Comparison of ENCODE assay signal across 1 cellular context in the genomic region with DNA sequence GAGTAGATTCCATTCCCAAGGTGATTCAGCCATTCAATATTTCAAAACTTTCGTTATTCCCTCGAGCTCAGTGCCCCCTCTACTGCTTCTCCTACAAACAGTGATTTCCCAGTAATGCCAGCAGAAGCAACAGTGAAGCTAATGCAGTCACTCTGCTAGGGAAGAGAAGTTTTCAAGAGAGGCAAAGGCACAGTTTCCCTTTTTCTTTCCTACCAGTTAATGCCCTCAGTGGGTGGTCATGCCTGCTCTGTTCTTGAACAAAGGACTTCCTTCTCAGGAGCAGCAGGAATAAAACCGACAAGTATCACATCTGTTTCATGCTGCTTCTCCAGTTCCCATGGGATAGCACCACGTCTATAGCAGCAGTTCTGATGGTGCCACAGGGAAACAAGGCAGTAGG.
A peak's percentile ranks its signal among the peaks of the same experiment; 100 is the strongest.
TF ChIP-seq lines count a peak whose summit lies in the region.

No MANE protein-coding gene starts in this region.

TF ChIP-seq in IMR-90, 13 proteins besides CTCF, POLR2A, EP300 and RAD21 (continued from another document):
- TF ChIP-seq MAZ (IDR thresholded peaks at IDR 0.05; ENCODE audit: borderline replicate concordance, low read depth, low read length) (no peak), FOS (IDR thresholded peaks at IDR 0.05; ENCODE audit: low read depth, low read length) (0 out of 2 replicates have a peak, but pooled peaks have one; percentile 7), MXI1 (IDR thresholded peaks at IDR 0.05; ENCODE audit: borderline replicate concordance, low read depth, low read length) (no peak), MAFK (IDR thresholded peaks at IDR 0.05; ENCODE audit: low read depth, low read length) (no peak), SMC3 (IDR thresholded peaks at IDR 0.05; ENCODE audit: low read depth, low read length) (peak; percentile 45), RCOR1 (IDR thresholded peaks at IDR 0.05; ENCODE audit: insufficient replicate concordance, low read length) (no peak), BHLHE40 (IDR thresholded peaks at IDR 0.05; ENCODE audit: low read depth, low read length) (no peak)
- TF ChIP-seq, protein P1, sequence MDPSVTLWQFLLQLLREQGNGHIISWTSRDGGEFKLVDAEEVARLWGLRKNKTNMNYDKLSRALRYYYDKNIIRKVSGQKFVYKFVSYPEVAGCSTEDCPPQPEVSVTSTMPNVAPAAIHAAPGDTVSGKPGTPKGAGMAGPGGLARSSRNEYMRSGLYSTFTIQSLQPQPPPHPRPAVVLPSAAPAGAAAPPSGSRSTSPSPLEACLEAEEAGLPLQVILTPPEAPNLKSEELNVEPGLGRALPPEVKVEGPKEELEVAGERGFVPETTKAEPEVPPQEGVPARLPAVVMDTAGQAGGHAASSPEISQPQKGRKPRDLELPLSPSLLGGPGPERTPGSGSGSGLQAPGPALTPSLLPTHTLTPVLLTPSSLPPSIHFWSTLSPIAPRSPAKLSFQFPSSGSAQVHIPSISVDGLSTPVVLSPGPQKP (IDR thresholded peaks at IDR 0.05; ENCODE audit: borderline replicate concordance, low read depth, low read length) = no peak
